Comparison of ENCODE assay signal across 8 cellular contexts in genomic region chr7:99392659-99393362, GRCh38. TPM values are rescaled to one million over a fixed set of nuclear protein-coding genes. Genes with fewer than 3 reads are reported as not detected.
DNase-seq lines count a peak whose midpoint lies in the region; ATAC-seq and TF ChIP-seq lines count a peak whose summit lies in the region.

No MANE protein-coding gene starts in this region.

- peak; percentile 38 for DNase-seq in EH (ENCODE audit: low read depth)
- peak; percentile 78 for DNase-seq in T follicular helper cell (ENCODE audit: low read depth)
- peak; percentile 80 to 94 (median 86) for DNase-seq in adrenal gland
- DNase-seq in iPS DF 19.7 (ENCODE audit: low read depth, low spot score): peak; percentile 68
- no peak for DNase-seq in glomerular visceral epithelial cell (ENCODE audit: extremely low spot score)

- WGBS in adrenal gland, 4 donors: 2 to 33% (median 4%) methylated on average over 6 to 68 of the region's 68 CpGs

- H3K27ac ChIP-seq in adrenal gland: peak overlapping the region; percentile 17 to 79 (median 40)

- H3K9ac ChIP-seq in skeletal muscle satellite cell (ENCODE audit: low read depth, low read length): no peak overlapping the region

- TF ChIP-seq CTCF in adrenal gland (IDR thresholded peaks at IDR 0.05): peak in 1 of 6 experiments; percentile 9

- H3K4me1 ChIP-seq in adrenal gland (replicated peaks in 1 of 2) (peaks cover 12 to 17% of the 10 kb centered on the region in 2 donors), skeletal muscle satellite cell (ENCODE audit: control insufficient read depth, insufficient read depth, low read length) (peaks cover 13% of the 10 kb centered on the region)

- H3K36me3 ChIP-seq in adrenal gland (replicated peaks in 1 of 2) (peaks cover 0 to 76% of the 10 kb centered on the region in 2 donors), skeletal muscle satellite cell (ENCODE audit: insufficient read depth, low read length) (peaks cover 90% of the 10 kb centered on the region)

- H3K4me3 ChIP-seq in adrenal gland (peak overlapping the region in 2 of 4 donors; percentile 25 to 59), skeletal muscle satellite cell (ENCODE audit: low read length) (no peak overlapping the region)

- H3K4me2 ChIP-seq in skeletal muscle satellite cell (ENCODE audit: low read length): peak overlapping the region; percentile 60

- ATAC-seq in HG03558 (IDR thresholded peaks at IDR 0.05; ENCODE audit: extremely low read depth, unreplicated experiment) (peak; percentile 55), HG02938 (IDR thresholded peaks at IDR 0.05; ENCODE audit: unreplicated experiment) (no peak)

- no peaks in the 10 kb centered on the region for H3K9me3 ChIP-seq in adrenal gland (replicated peaks in 1 of 3)
- H3K9me3 ChIP-seq in skeletal muscle satellite cell (replicated peaks; ENCODE audit: low read length): no peaks in the 10 kb centered on the region

- H3K27me3 ChIP-seq in adrenal gland (no peaks in the 10 kb centered on the region), skeletal muscle satellite cell (ENCODE audit: control insufficient read depth, insufficient read depth, low read length) (no peaks in the 10 kb centered on the region)

- intact Hi-C loops in adrenal gland (cut with DNase I): no loop called here

- TF ChIP-seq POLR2A in adrenal gland (IDR thresholded peaks at IDR 0.05): peak in 1 of 2 donors; percentile 65

RNA-seq across cellular contexts. Expression of gene PDAP1, which starts 15.6 kb away (rescaled TPM):
- 100 to 1,000 TPM in 1 of 8 donors, 10 to 100 TPM in 7; 43.6 to 126 (median 87.2) TPM for total RNA-seq in adrenal gland
- polyA plus RNA-seq in adrenal gland: 100 to 1,000 TPM in 1 of 3 donors, 10 to 100 TPM in 2; 87.8 to 187 (median 95.8) TPM
- total RNA-seq in skeletal muscle satellite cell (2012; rRNA removed): 59.6 and 61.2 TPM in 2 replicates

RNA-seq across cellular contexts. Expression of gene BUD31, which starts 16.0 kb away (rescaled TPM):
- 100 to 1,000 TPM in 1 of 8 donors, 10 to 100 TPM in 7; 59.0 to 101 (median 76.7) TPM for total RNA-seq in adrenal gland
- 100 to 1,000 TPM; 141 to 287 (median 208) TPM for polyA plus RNA-seq in adrenal gland
- total RNA-seq in skeletal muscle satellite cell (2012; rRNA removed): 114 and 123 TPM in 2 replicates

RNA-seq across cellular contexts. Expression of gene ARPC1B, which starts 18.3 kb away (rescaled TPM):
- 100 to 1,000 TPM in 5 of 8 donors, 10 to 100 TPM in 3; 74.3 to 353 (median 117) TPM for total RNA-seq in adrenal gland
- 10 to 100 TPM; 57.2 to 97.9 (median 90.7) TPM for polyA plus RNA-seq in adrenal gland
- 391 and 451 TPM in 2 replicates for total RNA-seq in skeletal muscle satellite cell (2012; rRNA removed)

RNA-seq across cellular contexts. Expression of gene PTCD1, which starts 45.8 kb away (rescaled TPM):
- 1 to 10 TPM; 4.5 to 9.2 (median 6.4) TPM for total RNA-seq in adrenal gland
- 1 to 10 TPM; 2.5 to 6.5 (median 3.6) TPM for polyA plus RNA-seq in adrenal gland
- 5.7 and 7.4 TPM in 2 replicates for total RNA-seq in skeletal muscle satellite cell (2012; rRNA removed)

RNA-seq across cellular contexts. Expression of gene CPSF4, which starts 45.9 kb away (rescaled TPM):
- total RNA-seq in adrenal gland: 10 to 100 TPM; 21.8 to 40.5 (median 27.6) TPM
- polyA plus RNA-seq in adrenal gland: 10 to 100 TPM; 16.0 to 40.1 (median 38.0) TPM
- total RNA-seq in skeletal muscle satellite cell (2012; rRNA removed): 19.9 and 28.1 TPM in 2 replicates
